ENCODE assay signal across 18 cellular contexts in genomic region chr12:121550974-121551631, GRCh38.
"Had no signal": no experiment of that assay in that cellular context is flagged by ENCODE, and none has a peak within 500 bp of the region (broad histone marks: within the 10 kb centered on the region; RNA-seq: fewer than 3 reads in every experiment).

No MANE protein-coding gene starts in this region.

- ATAC-seq: activated naive CD4-positive, alpha-beta T cell treated with anti-CD3 and anti-CD28 coated beads, Interleukin-2, amount 50 U/mL, for 72 hours; activated T-cell treated with anti-CD3 and anti-CD28 coated beads, Interleukin-2, amount 50 U/mL, for 72 hours; mucosa of descending colon; stimulated activated naive B cell treated with anti-CD40 and anti-IgM and Interleukin-4, amounts not matched to agents 10 μg/mL and 1 μg/mL and 100 μg/mL, for 72 hours had no signal

- H3K4me3 Mint-ChIP-seq: activated CD8-positive, alpha-beta T cell treated with anti-CD3 and anti-CD28 coated beads for 36 hours; activated T-cell treated with anti-CD3 and anti-CD28 coated beads, Interleukin-2, amount 50 U/mL, for 72 hours; naive thymus-derived CD4-positive, alpha-beta T cell; stimulated activated naive B cell treated with anti-CD40 and anti-IgM and Interleukin-4, amounts not matched to agents 10 μg/mL and 1 μg/mL and 100 μg/mL, for 72 hours; T-helper 1 cell treated with Interleukin-12 subunit alpha and Interleukin-12 subunit beta and Interleukin-4 antibody, amounts not matched to agents 30 μg/mL and 1 μg/mL, for 36 hours had no signal

- H3K27ac ChIP-seq: brain microvascular endothelial cell, epithelial cell of prostate, thyroid gland had no signal

- H3K9me3 Mint-ChIP-seq: activated CD8-positive, alpha-beta T cell treated with anti-CD3 and anti-CD28 coated beads for 36 hours; activated naive CD4-positive, alpha-beta T cell treated with anti-CD3 and anti-CD28 coated beads, Interleukin-2, amount 50 U/mL, for 72 hours; activated T-cell treated with anti-CD3 and anti-CD28 coated beads, Interleukin-2, amount 50 U/mL, for 72 hours; naive thymus-derived CD4-positive, alpha-beta T cell; stimulated activated naive B cell treated with anti-CD40 and anti-IgM and Interleukin-4, amounts not matched to agents 10 μg/mL and 1 μg/mL and 100 μg/mL, for 72 hours; T-helper 1 cell treated with Interleukin-12 subunit alpha and Interleukin-12 subunit beta and Interleukin-4 antibody, amounts not matched to agents 30 μg/mL and 1 μg/mL, for 36 hours had no signal

- H3K27me3 Mint-ChIP-seq: activated CD8-positive, alpha-beta T cell treated with anti-CD3 and anti-CD28 coated beads for 36 hours; naive thymus-derived CD4-positive, alpha-beta T cell; stimulated activated naive B cell treated with anti-CD40 and anti-IgM and Interleukin-4, amounts not matched to agents 10 μg/mL and 1 μg/mL and 100 μg/mL, for 72 hours had no signal

- H3K27ac Mint-ChIP-seq: activated T-cell treated with anti-CD3 and anti-CD28 coated beads, Interleukin-2, amount 50 U/mL, for 72 hours had no signal

- H3K9me3 ChIP-seq: mucosa of descending colon, thyroid gland had no signal

- H3K4me1 ChIP-seq: thyroid gland had no signal

- FAIRE-seq: urothelium cell line had no signal

- H3K4me3 ChIP-seq: mucosa of descending colon, thyroid gland had no signal

- H3K36me3 ChIP-seq: brain microvascular endothelial cell had no signal

- H3K36me3 Mint-ChIP-seq: activated naive CD4-positive, alpha-beta T cell treated with anti-CD3 and anti-CD28 coated beads, Interleukin-2, amount 50 U/mL, for 72 hours had no signal

- DNase-seq: activated CD4-positive, alpha-beta T cell treated with anti-CD3 and anti-CD28 coated beads for 48 hours; activated gamma-delta T cell; activated T-cell treated with anti-CD3 and anti-CD28 coated beads, Interleukin-2, amount 50 U/mL, for 72 hours; amygdala; brain microvascular endothelial cell; cerebellar nuclear complex; effector memory CD4-positive, alpha-beta T cell; foreskin melanocyte; mucosa of descending colon; naive thymus-derived CD4-positive, alpha-beta T cell; stimulated activated CD4-positive, alpha-beta T cell treated with anti-CD3 and anti-CD28 coated beads, Interleukin-2, amount 100 ng/mL, for 48 hours; stimulated activated naive B cell treated with anti-CD40 and anti-IgM and Interleukin-4, amounts not matched to agents 10 μg/mL and 1 μg/mL and 100 μg/mL, for 72 hours; thyroid gland had no signal

- H3K27me3 ChIP-seq: brain microvascular endothelial cell, thyroid gland had no signal
